ENCODE assay signal across 1 cellular context in the genomic region with DNA sequence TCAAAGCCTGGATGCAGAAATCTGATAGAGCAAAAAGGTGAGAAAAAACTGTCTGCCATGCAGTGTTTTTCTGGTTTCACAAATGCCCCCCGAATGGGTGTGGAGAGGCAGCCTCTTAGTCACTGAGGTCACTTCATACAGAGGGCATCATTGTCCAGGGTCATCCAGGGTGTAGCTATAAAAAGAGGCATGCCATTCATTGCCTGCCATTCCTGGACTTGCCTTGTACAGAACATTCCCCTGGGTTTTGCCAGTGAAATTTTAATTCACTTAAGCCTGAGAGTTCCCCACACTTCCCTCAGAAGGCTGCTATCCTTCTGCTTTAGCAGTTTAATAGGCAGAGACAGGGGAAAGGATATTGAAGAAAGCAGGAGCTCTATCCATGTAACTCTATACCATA.
TF ChIP-seq lines count a peak whose summit lies in the region.

No MANE protein-coding gene starts in this region.

TF ChIP-seq in SK-N-SH treated with all-trans-retinoic acid at 6 μM for 48 hours, 23 proteins besides CTCF, POLR2A, EP300 and RAD21 (continued from another document):
- TF ChIP-seq, protein P1, sequence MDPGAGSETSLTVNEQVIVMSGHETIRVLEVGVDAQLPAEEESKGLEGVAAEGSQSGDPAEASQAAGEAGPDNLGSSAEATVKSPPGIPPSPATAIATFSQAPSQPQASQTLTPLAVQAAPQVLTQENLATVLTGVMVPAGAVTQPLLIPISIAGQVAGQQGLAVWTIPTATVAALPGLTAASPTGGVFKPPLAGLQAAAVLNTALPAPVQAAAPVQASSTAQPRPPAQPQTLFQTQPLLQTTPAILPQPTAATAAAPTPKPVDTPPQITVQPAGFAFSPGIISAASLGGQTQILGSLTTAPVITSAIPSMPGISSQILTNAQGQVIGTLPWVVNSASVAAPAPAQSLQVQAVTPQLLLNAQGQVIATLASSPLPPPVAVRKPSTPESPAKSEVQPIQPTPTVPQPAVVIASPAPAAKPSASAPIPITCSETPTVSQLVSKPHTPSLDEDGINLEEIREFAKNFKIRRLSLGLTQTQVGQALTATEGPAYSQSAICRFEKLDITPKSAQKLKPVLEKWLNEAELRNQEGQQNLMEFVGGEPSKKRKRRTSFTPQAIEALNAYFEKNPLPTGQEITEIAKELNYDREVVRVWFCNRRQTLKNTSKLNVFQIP (CRISPR knock-in tag; IDR thresholded peaks at IDR 0.05; ENCODE audit: borderline replicate concordance, low read depth), result 0 out of 2 replicates have a peak, but pooled peaks have one; percentile 31
- 0 out of 2 replicates have a peak, but pooled peaks have one; percentile 17 for TF ChIP-seq ZFP3 (CRISPR knock-in tag; IDR thresholded peaks at IDR 0.05)
- peak; percentile 75 for TF ChIP-seq TCF4 (CRISPR knock-in tag; IDR thresholded peaks at IDR 0.05; ENCODE audit: borderline replicate concordance)
- TF ChIP-seq, protein P2, sequence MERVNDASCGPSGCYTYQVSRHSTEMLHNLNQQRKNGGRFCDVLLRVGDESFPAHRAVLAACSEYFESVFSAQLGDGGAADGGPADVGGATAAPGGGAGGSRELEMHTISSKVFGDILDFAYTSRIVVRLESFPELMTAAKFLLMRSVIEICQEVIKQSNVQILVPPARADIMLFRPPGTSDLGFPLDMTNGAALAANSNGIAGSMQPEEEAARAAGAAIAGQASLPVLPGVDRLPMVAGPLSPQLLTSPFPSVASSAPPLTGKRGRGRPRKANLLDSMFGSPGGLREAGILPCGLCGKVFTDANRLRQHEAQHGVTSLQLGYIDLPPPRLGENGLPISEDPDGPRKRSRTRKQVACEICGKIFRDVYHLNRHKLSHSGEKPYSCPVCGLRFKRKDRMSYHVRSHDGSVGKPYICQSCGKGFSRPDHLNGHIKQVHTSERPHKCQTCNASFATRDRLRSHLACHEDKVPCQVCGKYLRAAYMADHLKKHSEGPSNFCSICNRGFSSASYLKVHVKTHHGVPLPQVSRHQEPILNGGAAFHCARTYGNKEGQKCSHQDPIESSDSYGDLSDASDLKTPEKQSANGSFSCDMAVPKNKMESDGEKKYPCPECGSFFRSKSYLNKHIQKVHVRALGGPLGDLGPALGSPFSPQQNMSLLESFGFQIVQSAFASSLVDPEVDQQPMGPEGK (CRISPR knock-in tag; IDR thresholded peaks at IDR 0.05; ENCODE audit: borderline replicate concordance), result peak; percentile 73; the same call in 1 of the 2 replicates
- TF ChIP-seq ZC3H10 (CRISPR knock-in tag; IDR thresholded peaks at IDR 0.05), result peak; percentile 71
- TF ChIP-seq ESRRG (CRISPR knock-in tag; IDR thresholded peaks at IDR 0.05), result 0 out of 2 replicates have a peak, but pooled peaks have one; percentile 55
- TF ChIP-seq ZNF8 (CRISPR knock-in tag; IDR thresholded peaks at IDR 0.05), result 0 out of 2 replicates have a peak, but pooled peaks have one; percentile 5
- no peak for TF ChIP-seq OSR1 (CRISPR knock-in tag; IDR thresholded peaks at IDR 0.05)
- TF ChIP-seq, protein P3, sequence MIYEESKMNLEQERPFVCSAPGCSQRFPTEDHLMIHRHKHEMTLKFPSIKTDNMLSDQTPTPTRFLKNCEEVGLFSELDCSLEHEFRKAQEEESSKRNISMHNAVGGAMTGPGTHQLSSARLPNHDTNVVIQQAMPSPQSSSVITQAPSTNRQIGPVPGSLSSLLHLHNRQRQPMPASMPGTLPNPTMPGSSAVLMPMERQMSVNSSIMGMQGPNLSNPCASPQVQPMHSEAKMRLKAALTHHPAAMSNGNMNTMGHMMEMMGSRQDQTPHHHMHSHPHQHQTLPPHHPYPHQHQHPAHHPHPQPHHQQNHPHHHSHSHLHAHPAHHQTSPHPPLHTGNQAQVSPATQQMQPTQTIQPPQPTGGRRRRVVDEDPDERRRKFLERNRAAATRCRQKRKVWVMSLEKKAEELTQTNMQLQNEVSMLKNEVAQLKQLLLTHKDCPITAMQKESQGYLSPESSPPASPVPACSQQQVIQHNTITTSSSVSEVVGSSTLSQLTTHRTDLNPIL (CRISPR knock-in tag; IDR thresholded peaks at IDR 0.05; ENCODE audit: low read depth), result no peak
- TF ChIP-seq, protein P4, sequence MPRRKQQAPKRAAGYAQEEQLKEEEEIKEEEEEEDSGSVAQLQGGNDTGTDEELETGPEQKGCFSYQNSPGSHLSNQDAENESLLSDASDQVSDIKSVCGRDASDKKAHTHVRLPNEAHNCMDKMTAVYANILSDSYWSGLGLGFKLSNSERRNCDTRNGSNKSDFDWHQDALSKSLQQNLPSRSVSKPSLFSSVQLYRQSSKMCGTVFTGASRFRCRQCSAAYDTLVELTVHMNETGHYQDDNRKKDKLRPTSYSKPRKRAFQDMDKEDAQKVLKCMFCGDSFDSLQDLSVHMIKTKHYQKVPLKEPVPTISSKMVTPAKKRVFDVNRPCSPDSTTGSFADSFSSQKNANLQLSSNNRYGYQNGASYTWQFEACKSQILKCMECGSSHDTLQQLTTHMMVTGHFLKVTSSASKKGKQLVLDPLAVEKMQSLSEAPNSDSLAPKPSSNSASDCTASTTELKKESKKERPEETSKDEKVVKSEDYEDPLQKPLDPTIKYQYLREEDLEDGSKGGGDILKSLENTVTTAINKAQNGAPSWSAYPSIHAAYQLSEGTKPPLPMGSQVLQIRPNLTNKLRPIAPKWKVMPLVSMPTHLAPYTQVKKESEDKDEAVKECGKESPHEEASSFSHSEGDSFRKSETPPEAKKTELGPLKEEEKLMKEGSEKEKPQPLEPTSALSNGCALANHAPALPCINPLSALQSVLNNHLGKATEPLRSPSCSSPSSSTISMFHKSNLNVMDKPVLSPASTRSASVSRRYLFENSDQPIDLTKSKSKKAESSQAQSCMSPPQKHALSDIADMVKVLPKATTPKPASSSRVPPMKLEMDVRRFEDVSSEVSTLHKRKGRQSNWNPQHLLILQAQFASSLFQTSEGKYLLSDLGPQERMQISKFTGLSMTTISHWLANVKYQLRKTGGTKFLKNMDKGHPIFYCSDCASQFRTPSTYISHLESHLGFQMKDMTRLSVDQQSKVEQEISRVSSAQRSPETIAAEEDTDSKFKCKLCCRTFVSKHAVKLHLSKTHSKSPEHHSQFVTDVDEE (CRISPR knock-in tag; IDR thresholded peaks at IDR 0.05), result peak; percentile 45
- TF ChIP-seq GLIS3 (CRISPR knock-in tag; IDR thresholded peaks at IDR 0.05), result no peak
- TF ChIP-seq RARB (CRISPR knock-in tag; IDR thresholded peaks at IDR 0.05), result 0 out of 2 replicates have a peak, but pooled peaks have one; percentile 26
- no peak for TF ChIP-seq ZNF70 (CRISPR knock-in tag; IDR thresholded peaks at IDR 0.05)
- no peak for TF ChIP-seq PPARA (CRISPR knock-in tag; IDR thresholded peaks at IDR 0.05; ENCODE audit: borderline replicate concordance)
- TF ChIP-seq ZNF565 (CRISPR knock-in tag; conservative IDR thresholded peaks at IDR 0.05; ENCODE audit: low read depth), result no peak
- TF ChIP-seq TOX (CRISPR knock-in tag; IDR thresholded peaks at IDR 0.05; ENCODE audit: borderline replicate concordance), result peak; percentile 60; the same call in 1 of the 2 replicates
